In the genomic region with DNA sequence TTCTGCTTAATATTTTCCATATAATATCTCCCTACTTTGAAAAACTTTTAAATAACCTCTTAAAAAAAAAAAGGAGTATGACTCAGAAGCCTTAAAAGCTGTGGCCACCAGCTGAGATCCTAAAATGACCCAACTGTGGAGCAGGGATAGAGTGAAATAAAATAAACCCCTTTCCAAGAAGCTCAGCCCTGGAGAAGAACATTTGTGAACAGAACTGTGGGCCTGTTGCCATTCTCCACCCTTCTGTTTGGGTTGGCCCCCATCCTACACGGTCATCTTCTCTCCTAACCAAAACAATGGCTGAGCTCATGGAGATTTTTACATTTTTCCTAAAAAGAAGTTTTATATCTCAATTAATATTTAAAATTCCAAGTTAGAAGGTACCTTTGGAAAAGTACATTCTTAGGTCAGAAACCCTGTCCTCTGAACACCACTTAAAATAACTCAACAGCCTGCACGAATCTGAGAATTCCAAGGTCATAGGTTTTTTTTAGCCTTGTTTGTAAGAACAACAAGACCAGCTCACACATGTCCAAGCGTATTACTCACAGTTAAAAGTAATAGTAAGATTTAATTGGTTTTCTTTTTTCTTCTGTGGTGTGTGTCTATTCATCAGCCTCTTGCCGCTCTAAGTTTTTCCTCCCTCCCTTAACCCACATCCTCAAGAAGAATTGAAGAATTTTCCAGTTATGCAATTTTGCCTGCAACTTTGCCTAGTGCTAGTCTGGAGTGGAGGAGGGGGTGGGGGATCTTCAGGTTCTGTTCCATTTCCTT, we compare ENCODE assay signal across 9 cellular contexts.
DNase-seq lines count a peak whose midpoint lies in the region; ATAC-seq and TF ChIP-seq lines count a peak whose summit lies in the region.
"Had no signal": no experiment of that assay in that cellular context is flagged by ENCODE, and none has a peak within 500 bp of the region (broad histone marks: within the 10 kb centered on the region; RNA-seq: fewer than 3 reads in every experiment).

No MANE protein-coding gene starts in this region.

- no peak for ATAC-seq in HG03460 (IDR thresholded peaks at IDR 0.05; ENCODE audit: unreplicated experiment)

- H3K36me3 Mint-ChIP-seq in mesothelial cell of epicardium (no peaks in the 10 kb centered on the region), endodermal cell (ENCODE audit: low read depth) (no peaks in the 10 kb centered on the region)

- H3K36me3 ChIP-seq in vagina (no peaks in the 10 kb centered on the region), endodermal cell (ENCODE audit: control insufficient read depth, insufficient read depth, low read length) (no peaks in the 10 kb centered on the region)

- H3K27me3 ChIP-seq in vagina (no peaks in the 10 kb centered on the region), endodermal cell (ENCODE audit: control insufficient read depth, insufficient read depth, low read length, poor library complexity, severe bottlenecking) (no peaks in the 10 kb centered on the region)

- no peaks in the 10 kb centered on the region for H3K27me3 Mint-ChIP-seq in mesothelial cell of epicardium (ENCODE audit: low read depth)
- no peaks in the 10 kb centered on the region for H3K27me3 Mint-ChIP-seq in endodermal cell (ENCODE audit: insufficient read depth)

- H3K4me1 ChIP-seq in vagina = peaks cover 37% of the 10 kb centered on the region
- peaks cover 2% of the 10 kb centered on the region for H3K4me1 ChIP-seq in endodermal cell (ENCODE audit: control insufficient read depth, insufficient read depth, low read length)

- peak overlapping the region; percentile 31 for H3K27ac Mint-ChIP-seq in mesothelial cell of epicardium
- H3K27ac Mint-ChIP-seq in endodermal cell = no peak overlapping the region

- H3K9ac ChIP-seq in endodermal cell (ENCODE audit: extremely low read depth, low read length, poor library complexity, severe bottlenecking) = no peak overlapping the region

- no peak for TF ChIP-seq CTCF in epithelial cell of esophagus (IDR thresholded peaks at IDR 0.05; ENCODE audit: insufficient read depth, low read depth, low read length, missing control alignments)
- TF ChIP-seq CTCF in mesothelial cell of epicardium (IDR thresholded peaks at IDR 0.05; ENCODE audit: unreplicated experiment) = no peak
- no peak for TF ChIP-seq CTCF in vagina (IDR thresholded peaks at IDR 0.05)
- no peak for TF ChIP-seq CTCF in endodermal cell (conservative IDR thresholded peaks at IDR 0.05)

- H3K9me3 ChIP-seq in vagina (no peaks in the 10 kb centered on the region), endodermal cell (ENCODE audit: control insufficient read depth, low read length) (no peaks in the 10 kb centered on the region)

- H3K27ac ChIP-seq in vagina = peak overlapping the region; percentile 87
- no peak overlapping the region for H3K27ac ChIP-seq in endodermal cell (ENCODE audit: low read depth, low read length)
- H3K27ac ChIP-seq: VCaP had no signal

- 94 to 100% methylated on average over 1 to 4 of the region's 4 CpGs for WGBS in endodermal cell (ENCODE audit: insufficient coverage in 1 of 2, insufficient read length in 1 of 2), 2 experiments

- H3K4me3 ChIP-seq in epithelial cell of esophagus (ENCODE audit: low read length) (no peak overlapping the region), vagina (no peak overlapping the region), endodermal cell (ENCODE audit: low read length) (no peak overlapping the region)

- intact Hi-C loops in vagina (cut with DNase I) = loop anchor here (2.0 to 5.0 kb wide), 2 partner anchors 17 to 68 kb away; no protein-coding TSS in a partner anchor

- TF ChIP-seq POLR2A in vagina (IDR thresholded peaks at IDR 0.05) = no peak

- H3K9me3 Mint-ChIP-seq in mesothelial cell of epicardium (no peaks in the 10 kb centered on the region), endodermal cell (no peaks in the 10 kb centered on the region)

- peaks cover 46% of the 10 kb centered on the region for H3K4me1 Mint-ChIP-seq in mesothelial cell of epicardium
- H3K4me1 Mint-ChIP-seq in endodermal cell = peaks cover 16% of the 10 kb centered on the region

- DNase-seq in NCI-H226 (peak; percentile 84), epithelial cell of esophagus (ENCODE audit: low read depth) (peak; percentile 90), mesothelial cell of epicardium (ENCODE audit: low spot score in 2 of 2, unreplicated experiment in 2 of 2) (no peak), vagina (ENCODE audit: extremely low spot score in 2 of 2) (no peak), endodermal cell (no peak), NCI-H1105 (lab: John Stamatoyannopoulos, UW) (no peak)
- DNase-seq: KBM-7 had no signal

- H3K4me3 Mint-ChIP-seq in mesothelial cell of epicardium (no peak overlapping the region), endodermal cell (no peak overlapping the region)

Comparison
In these comparisons a context has a peak if more than half of its experiments do, and no peak if none do; other contexts are left out.
1. DNase-seq: peak in NCI-H226 (single experiment) and epithelial cell of esophagus (single experiment); none in mesothelial cell of epicardium (0 of 2), vagina (0 of 2), endodermal cell (single experiment) and NCI-H1105 (single experiment).